ENCODE assay signal across 1 cellular context in genomic region chr1:27547220-27548116, GRCh38.
A peak's percentile ranks its signal among the peaks of the same experiment; 100 is the strongest.
TF ChIP-seq lines count a peak whose summit lies in the region.

No MANE protein-coding gene starts in this region.

TF ChIP-seq in HepG2, 621 proteins besides CTCF, POLR2A, EP300 and RAD21:
- TF ChIP-seq ZNF687 (CRISPR knock-in tag; IDR thresholded peaks at IDR 0.05) (peak; percentile 35; the same call in 1 of the 2 replicates), HNRNPL (IDR thresholded peaks at IDR 0.05; ENCODE audit: low read depth, low read length) (0 out of 2 replicates have a peak, but pooled peaks have one; percentile 54), NFE2L1 (CRISPR knock-in tag; IDR thresholded peaks at IDR 0.05; ENCODE audit: borderline replicate concordance) (no peak), RBFOX2 (IDR thresholded peaks at IDR 0.05; ENCODE audit: low read depth, low read length) (0 out of 2 replicates have a peak, but pooled peaks have one; percentile 19), ZC3H13 (CRISPR knock-in tag; IDR thresholded peaks at IDR 0.05) (peak; percentile 79), AGO2 (optimal IDR thresholded peaks at IDR 0.05; ENCODE audit: low read depth, low read length) (peak; percentile 81), PATZ1 (CRISPR knock-in tag; IDR thresholded peaks at IDR 0.05) (0 out of 2 replicates have a peak, but pooled peaks have one; percentile 36), ZBTB33 (CRISPR knock-in tag; IDR thresholded peaks at IDR 0.05) (peak; percentile 98), PRMT3 (CRISPR knock-in tag; IDR thresholded peaks at IDR 0.05; ENCODE audit: borderline replicate concordance, low read depth) (no peak)
